ENCODE assay signal across 8 cellular contexts in the genomic region with DNA sequence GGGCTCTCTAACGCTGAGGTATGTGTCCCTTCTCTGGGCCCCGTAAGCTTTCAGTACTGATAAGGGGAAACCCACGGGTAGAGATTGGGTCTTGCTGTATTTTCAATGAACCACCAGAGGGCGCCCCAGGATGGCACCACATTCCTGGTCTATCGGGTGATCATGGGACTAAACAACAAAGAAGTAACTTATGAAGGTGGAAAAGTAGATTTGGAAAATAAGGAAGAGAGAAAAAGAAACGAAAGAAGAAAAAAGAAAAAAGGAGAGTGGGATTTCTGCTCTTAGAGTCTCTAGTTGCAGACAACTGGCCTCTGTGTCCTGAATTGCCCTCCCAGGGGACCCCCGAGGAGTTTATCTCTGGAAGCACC.
DNase-seq lines count a peak whose midpoint lies in the region; ATAC-seq and TF ChIP-seq lines count a peak whose summit lies in the region.

No MANE protein-coding gene starts in this region.

- H3K79me2 ChIP-seq in MM.1S (ENCODE audit: low read length) (no peaks in the 10 kb centered on the region), SK-N-SH (ENCODE audit: insufficient read depth) (no peaks in the 10 kb centered on the region; the same call in 1 of the 2 replicates)

- peaks cover 4% of the 10 kb centered on the region for H3F3A ChIP-seq in MM.1S (ENCODE audit: insufficient read depth, low read length)
- H3F3A ChIP-seq in SK-N-SH (replicated peaks; ENCODE audit: insufficient read depth): peaks cover 26% of the 10 kb centered on the region

- peak; percentile 98 for TF ChIP-seq RAD21 in SK-N-SH (IDR thresholded peaks at IDR 0.05; ENCODE audit: low read length)

- H2AFZ ChIP-seq in MM.1S (ENCODE audit: low read length) (peak overlapping the region; percentile 27; the same call in 1 of the 2 replicates), SK-N-SH (ENCODE audit: low read depth) (no peak overlapping the region)

- no peaks in the 10 kb centered on the region for H3K36me3 Mint-ChIP-seq in activated naive CD4-positive, alpha-beta T cell treated with anti-CD3 and anti-CD28 coated beads, Interleukin-2, amount 50 U/mL, for 72 hours

- CTCF ChIA-PET in HEK293T (lab: Yijun Ruan, JAX): interaction anchor here (0.6 to 3.0 kb wide), 14 partner anchors 10 to 670 kb away, joined by 3 to 17 read pairs (median 4); no protein-coding TSS in a partner anchor
- CTCF ChIA-PET in SK-N-SH (lab: Yijun Ruan, JAX): interaction anchor here (0.6 to 10.8 kb wide), 61 partner anchors 9 to 754 kb away, joined by 3 to 289 read pairs (median 4); a partner anchor contains a TSS

- peak in 1 of 2 experiments; percentile 29; a peak in 1 of 4 replicates for TF ChIP-seq EP300 in SK-N-SH (IDR thresholded peaks at IDR 0.05; ENCODE audit: borderline replicate concordance in 1 of 2, low read depth in 1 of 2, low read length in 1 of 2)

- DNase-seq in HEK293T (ENCODE audit: extremely low spot score): peak; percentile 70
- peak; percentile 85 for DNase-seq in MM.1S
- peak; percentile 81 for DNase-seq in SK-N-SH
- DNase-seq in activated naive CD4-positive, alpha-beta T cell treated with anti-CD3 and anti-CD28 coated beads, Interleukin-2, amount 50 U/mL, for 72 hours (ENCODE audit: low spot score in 2 of 2): peak; percentile 72 to 80
- peak; percentile 89 for DNase-seq in Right ventricle myocardium inferior (ENCODE audit: missing footprints)
- peak; percentile 90 for DNase-seq in posterior vena cava (ENCODE audit: low spot score)
- DNase-seq in aorta: peak; percentile 77 to 85

- intact Hi-C loops in Right ventricle myocardium inferior (cut with DNase I): loop anchor here (1.0 to 2.0 kb wide), 2 partner anchors 77 to 431 kb away; no protein-coding TSS in a partner anchor
- intact Hi-C loops in posterior vena cava (cut with DNase I): loop anchor here in 1 of 2 donors (2.0 to 10.0 kb wide), 4 partner anchors 40 to 753 kb away; a partner anchor contains a TSS
- intact Hi-C loops in aorta (cut with DNase I): loop anchor here (2.0 to 10.0 kb wide), 7 partner anchors 75 to 633 kb away; a partner anchor contains a TSS

- peaks cover 6% of the 10 kb centered on the region; the same call in 1 of the 2 replicates for H3K4me1 ChIP-seq in MM.1S (ENCODE audit: low read length)
- H3K4me1 ChIP-seq in SK-N-SH (ENCODE audit: control insufficient read depth in 1 of 2, insufficient read depth in 2 of 2, low read depth in 1 of 2, low read length in 1 of 2): peaks cover 34 to 46% of the 10 kb centered on the region in 2 experiments
- no peaks in the 10 kb centered on the region for H3K4me1 ChIP-seq in aorta (ENCODE audit: control insufficient read depth in 1 of 2, insufficient read depth in 2 of 2, low read length in 2 of 2)

- H4K20me1 ChIP-seq in MM.1S (ENCODE audit: insufficient read depth, low read length): no peaks in the 10 kb centered on the region
- H4K20me1 ChIP-seq in SK-N-SH (ENCODE audit: insufficient read depth): peaks cover 8% of the 10 kb centered on the region; the same call in 1 of the 2 replicates

- peak overlapping the region; percentile 58; the same call in 1 of the 2 replicates for H3K27ac ChIP-seq in MM.1S (ENCODE audit: low read length)
- H3K27ac ChIP-seq in SK-N-SH (ENCODE audit: low read depth in 2 of 2, low read length in 1 of 2): peak overlapping the region; percentile 51 to 75; a peak in 3 of 4 replicates
- H3K27ac ChIP-seq in aorta (ENCODE audit: low read depth in 1 of 2, low read length in 2 of 2): no peak overlapping the region

- no peaks in the 10 kb centered on the region for H3K36me3 ChIP-seq in MM.1S (replicated peaks; ENCODE audit: insufficient read depth, low read length)
- H3K36me3 ChIP-seq in SK-N-SH (replicated peaks in 1 of 2; ENCODE audit: control insufficient read depth in 1 of 2, insufficient read depth in 2 of 2, low read length in 1 of 2): peaks cover 0 to 1% of the 10 kb centered on the region in 2 experiments
- no peaks in the 10 kb centered on the region for H3K36me3 ChIP-seq in aorta (ENCODE audit: control insufficient read depth in 1 of 2, insufficient read depth in 2 of 2, low read length in 1 of 2)

- H3K27me3 ChIP-seq in MM.1S (replicated peaks; ENCODE audit: insufficient read depth, low read length) (no peaks in the 10 kb centered on the region), SK-N-SH (ENCODE audit: insufficient read depth) (no peaks in the 10 kb centered on the region), aorta (ENCODE audit: control insufficient read depth in 1 of 2, insufficient read depth in 2 of 2, low read length in 1 of 2) (no peaks in the 10 kb centered on the region)

- H3K9me3 ChIP-seq in MM.1S (replicated peaks; ENCODE audit: insufficient read depth, low read length): no peaks in the 10 kb centered on the region
- H3K9me3 ChIP-seq in SK-N-SH: no peaks in the 10 kb centered on the region
- H3K9me3 ChIP-seq in aorta (ENCODE audit: control insufficient read depth, low read length): no peaks in the 10 kb centered on the region

- ATAC-seq in activated naive CD4-positive, alpha-beta T cell treated with anti-CD3 and anti-CD28 coated beads, Interleukin-2, amount 50 U/mL, for 72 hours: peak; percentile 93 to 98
- ATAC-seq in Right ventricle myocardium inferior (peak; percentile 80), aorta (ENCODE audit: low FRiP score) (peak; percentile 89)

- H3K4me2 ChIP-seq in MM.1S (ENCODE audit: low read depth, low read length) (peak overlapping the region; percentile 74), SK-N-SH (peak overlapping the region; percentile 47; the same call in 1 of the 2 replicates)

- H3K9me2 ChIP-seq in MM.1S (replicated peaks; ENCODE audit: insufficient read depth, low read length): no peaks in the 10 kb centered on the region
- no peaks in the 10 kb centered on the region for H3K9me2 ChIP-seq in SK-N-SH

- H3K9ac ChIP-seq in MM.1S (ENCODE audit: low read length): peak overlapping the region; percentile 29; the same call in 1 of the 2 replicates
- no peak overlapping the region for H3K9ac ChIP-seq in SK-N-SH

- H3K4me3 ChIP-seq in MM.1S (ENCODE audit: low read length): peak overlapping the region; percentile 38
- no peak overlapping the region; a peak in 1 of 4 replicates for H3K4me3 ChIP-seq in SK-N-SH (ENCODE audit: low read depth in 2 of 2, low read length in 1 of 2)
- H3K4me3 ChIP-seq in aorta (ENCODE audit: low read length in 2 of 2): no peak overlapping the region

- no peak overlapping the region for H3K27ac Mint-ChIP-seq in activated naive CD4-positive, alpha-beta T cell treated with anti-CD3 and anti-CD28 coated beads, Interleukin-2, amount 50 U/mL, for 72 hours

- TF ChIP-seq CTCF in GM12872 (IDR thresholded peaks at IDR 0.05; ENCODE audit: insufficient read depth, low read depth, low read length) (peak; percentile 80), MM.1S (IDR thresholded peaks at IDR 0.05; ENCODE audit: low read length) (peak; percentile 87), SK-N-SH (IDR thresholded peaks at IDR 0.05) (peak; percentile 96)

- WGBS in SK-N-SH (ENCODE audit: low lambda C conversion rate): 15% methylated on average over 7 of the region's 7 CpGs
- 5 to 6% methylated on average over 7 of the region's 7 CpGs for WGBS in aorta, 2 donors

- H3K9me3 Mint-ChIP-seq in activated naive CD4-positive, alpha-beta T cell treated with anti-CD3 and anti-CD28 coated beads, Interleukin-2, amount 50 U/mL, for 72 hours: no peaks in the 10 kb centered on the region

- POLR2A ChIA-PET in HEK293T (lab: Yijun Ruan, JAX): no interaction called here
- POLR2A ChIA-PET in SK-N-SH (lab: Yijun Ruan, JAX): no interaction called here

TF ChIP-seq in HEK293T, 16 proteins besides CTCF, POLR2A, EP300 and RAD21 (continues in another document):
- TF ChIP-seq SUZ12 (IDR thresholded peaks at IDR 0.05) (no peak), SP1 (IDR thresholded peaks at IDR 0.05) (no peak), FOXA1 (IDR thresholded peaks at IDR 0.05) (no peak), NFRKB (IDR thresholded peaks at IDR 0.05) (no peak), TARDBP (IDR thresholded peaks at IDR 0.05) (no peak), ZNF384 (IDR thresholded peaks at IDR 0.05) (no peak), LEF1 (IDR thresholded peaks at IDR 0.05; ENCODE audit: borderline replicate concordance) (no peak), ARNT (IDR thresholded peaks at IDR 0.05) (no peak), L3MBTL2 (conservative IDR thresholded peaks at IDR 0.05) (no peak), FOXK2 (IDR thresholded peaks at IDR 0.05) (no peak), FOXM1 (IDR thresholded peaks at IDR 0.05; ENCODE audit: borderline replicate concordance) (no peak)
- TF ChIP-seq, protein P1, sequence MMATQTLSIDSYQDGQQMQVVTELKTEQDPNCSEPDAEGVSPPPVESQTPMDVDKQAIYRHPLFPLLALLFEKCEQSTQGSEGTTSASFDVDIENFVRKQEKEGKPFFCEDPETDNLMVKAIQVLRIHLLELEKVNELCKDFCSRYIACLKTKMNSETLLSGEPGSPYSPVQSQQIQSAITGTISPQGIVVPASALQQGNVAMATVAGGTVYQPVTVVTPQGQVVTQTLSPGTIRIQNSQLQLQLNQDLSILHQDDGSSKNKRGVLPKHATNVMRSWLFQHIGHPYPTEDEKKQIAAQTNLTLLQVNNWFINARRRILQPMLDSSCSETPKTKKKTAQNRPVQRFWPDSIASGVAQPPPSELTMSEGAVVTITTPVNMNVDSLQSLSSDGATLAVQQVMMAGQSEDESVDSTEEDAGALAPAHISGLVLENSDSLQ (IDR thresholded peaks at IDR 0.05): no peak

TF ChIP-seq in SK-N-SH, 30 proteins besides CTCF, POLR2A, EP300 and RAD21 (continues in another document):
- no peak for TF ChIP-seq EZH2phosphoT487 (IDR thresholded peaks at IDR 0.05; ENCODE audit: borderline replicate concordance, low read depth)
- peak; percentile 37; the same call in 1 of the 2 replicates for TF ChIP-seq GATA2 (CRISPR knock-in tag; IDR thresholded peaks at IDR 0.05)
- TF ChIP-seq SMC3 (IDR thresholded peaks at IDR 0.05; ENCODE audit: low read depth, low read length): peak; percentile 90
- no peak for TF ChIP-seq RXRA (IDR thresholded peaks at IDR 0.05; ENCODE audit: borderline replicate concordance, low read depth)
- 0 out of 2 replicates have a peak, but pooled peaks have one; percentile 30 for TF ChIP-seq TAF1 (IDR thresholded peaks at IDR 0.05; ENCODE audit: borderline replicate concordance, low read depth, low read length)
- no peak for TF ChIP-seq FOSL2 (IDR thresholded peaks at IDR 0.05; ENCODE audit: borderline replicate concordance, low read depth)

Comparison
In these comparisons a context has a peak if more than half of its experiments do, and no peak if none do; other contexts are left out.
1. H3K27ac ChIP-seq: peak in MM.1S (single experiment) and SK-N-SH (2 of 2); none in aorta (0 of 2).
2. Peak in every context shown above with its lines, with median percentiles within 50 percentile points of each other: CTCF ChIP-seq, DNase-seq and ATAC-seq.